34 cellular contexts compared by ENCODE assay signal in genomic region chr15:29095746-29096145, GRCh38.
"Had no signal": no experiment of that assay in that cellular context is flagged by ENCODE, and none has a peak within 500 bp of the region (broad histone marks: within the 10 kb centered on the region; RNA-seq: fewer than 3 reads in every experiment).

No MANE protein-coding gene starts in this region.

- H3K27me3 ChIP-seq: brain microvascular endothelial cell, MG63, Peyer's patch had no signal

- ATAC-seq: activated CD8-positive, alpha-beta T cell treated with anti-CD3 and anti-CD28 coated beads for 36 hours; activated naive CD8-positive, alpha-beta T cell treated with anti-CD3 and anti-CD28 coated beads, Interleukin-2, amount 50 U/mL, for 24 hours; activated T-cell treated with anti-CD3 and anti-CD28 coated beads, Interleukin-2, amount 50 U/mL, for 72 hours; activated T-helper 17 cell treated with anti-CD3 and anti-CD28 coated beads, Interleukin-2, amount 50 U/mL, for 72 hours; PC-3; Right ventricle myocardium inferior had no signal

- H3K4me1 ChIP-seq: Peyer's patch had no signal

- H3K4me3 ChIP-seq: MG63, Peyer's patch had no signal

- H3K9me3 ChIP-seq: MG63, Peyer's patch had no signal

- H3K27ac ChIP-seq: brain microvascular endothelial cell, Peyer's patch, VCaP had no signal

- DNase-seq: activated B cell treated with CpG ODN at 0.5 μM for 24 hours; activated CD4-positive, alpha-beta T cell treated with anti-CD3 and anti-CD28 coated beads, Interleukin-2, amount 10 ng/mL, durations not matched to agents 24 days and 14 days; activated CD4-positive, alpha-beta T cell treated with anti-CD3 and anti-CD28 coated beads, Interleukin-2, amount 50 U/mL, for 4 hours; activated CD8-positive, alpha-beta T cell treated with anti-CD3 and anti-CD28 coated beads for 36 hours; activated effector memory CD4-positive, alpha-beta T cell treated with anti-CD3 and anti-CD28 coated beads, Interleukin-2, amount 50 U/mL, for 16 hours; activated naive CD4-positive, alpha-beta T cell; activated naive CD8-positive, alpha-beta T cell treated with anti-CD3 and anti-CD28 coated beads, Interleukin-2, amount 50 U/mL, for 24 hours; activated T-cell treated with anti-CD3 and anti-CD28 coated beads, Interleukin-2, amount 50 U/mL, for 1 hour; activated T-cell treated with anti-CD3 and anti-CD28 coated beads, Interleukin-2, amount 50 U/mL, for 72 hours; anterior cingulate cortex; brain microvascular endothelial cell; central memory CD4-positive, alpha-beta T cell; Kasumi-1; KG1; MG63; NCI-H1048; NCI-H1105 treated with DMSO at 0.1 percent for 48 hours; NCI-H1436; NCI-H1694 treated with DMSO at 0.1 percent for 48 hours; NCI-H2029; NCI-H510A; NCI-H526; NCI-H748 treated with DMSO at 0.1 percent for 48 hours; NK-92 treated with Interleukin-12 subunit alpha and Interleukin-12 subunit beta, amount 100 ng/mL, for 24 hours; PC-3; Peyer's patch; RPMI8226; SW 1271; T-helper 1 cell; T-helper 2 cell; T-helper 9 cell had no signal

- H3K36me3 ChIP-seq: brain microvascular endothelial cell, MG63, Peyer's patch had no signal
